In the genomic region with DNA sequence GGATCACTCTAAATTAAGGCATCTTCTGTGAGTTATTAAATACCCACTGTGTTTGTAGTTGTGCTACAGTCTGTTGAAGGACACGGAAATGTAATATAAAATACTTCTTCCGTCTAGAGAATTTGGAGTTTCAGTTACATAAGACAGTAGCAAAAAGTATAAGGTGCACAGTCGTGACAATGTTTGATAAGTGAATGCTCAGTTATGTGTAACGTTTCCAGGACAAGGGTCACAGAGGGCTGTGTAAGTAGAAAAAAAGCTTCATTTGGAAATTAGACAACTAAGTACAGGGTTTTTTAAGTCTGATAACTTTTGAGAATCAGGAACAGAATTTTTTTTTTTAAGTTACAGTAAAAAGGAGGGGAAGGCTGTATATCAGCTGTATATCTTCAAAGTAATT, we compare ENCODE assay signal across 29 cellular contexts. TPM values are rescaled to one million over a fixed set of nuclear protein-coding genes. Genes with fewer than 3 reads are reported as not detected.
DNase-seq lines count a peak whose midpoint lies in the region; ATAC-seq, FAIRE-seq and TF ChIP-seq lines count a peak whose summit lies in the region.
"Had no signal": no experiment of that assay in that cellular context is flagged by ENCODE, and none has a peak within 500 bp of the region (broad histone marks: within the 10 kb centered on the region; RNA-seq: fewer than 3 reads in every experiment).

No MANE protein-coding gene starts in this region.

- ATAC-seq in heart left ventricle, result no peak
- ATAC-seq in GM21529 (IDR thresholded peaks at IDR 0.05; ENCODE audit: unreplicated experiment), result no peak
- ATAC-seq: body of pancreas, foreskin keratinocyte, left ventricle myocardium superior, PC-3, sciatic nerve had no signal

- peaks cover 32% of the 10 kb centered on the region for H4K20me1 ChIP-seq in astrocyte (ENCODE audit: insufficient read depth, low read length)

- peaks cover 29% of the 10 kb centered on the region for H3K4me1 Mint-ChIP-seq in activated CD4-positive, alpha-beta memory T cell treated with anti-CD3 and anti-CD28 coated beads for 36 hours (ENCODE audit: low read depth)
- H3K4me1 Mint-ChIP-seq in astrocyte (ENCODE audit: low read depth, unreplicated experiment), result no peaks in the 10 kb centered on the region
- H3K4me1 Mint-ChIP-seq: H9 had no signal

- H3K4me3 ChIP-seq in cardiac muscle cell (no peak overlapping the region), heart left ventricle (no peak overlapping the region), astrocyte (ENCODE audit: insufficient read depth, low read depth, low read length) (no peak overlapping the region), subcutaneous abdominal adipose tissue (ENCODE audit: low read depth in 1 of 5, low read length in 5 of 5) (no peak overlapping the region)
- H3K4me3 ChIP-seq: adrenal gland, BLaER1, body of pancreas, esophagus squamous epithelium, SK-N-MC had no signal

- no peak overlapping the region for H3K4me3 Mint-ChIP-seq in activated CD4-positive, alpha-beta memory T cell treated with anti-CD3 and anti-CD28 coated beads for 36 hours
- H3K4me3 Mint-ChIP-seq in astrocyte (ENCODE audit: unreplicated experiment), result no peak overlapping the region
- H3K4me3 Mint-ChIP-seq: H9, type B pancreatic cell had no signal

- H3K4me1 ChIP-seq in cardiac muscle cell (ENCODE audit: low read depth) (peaks cover 5% of the 10 kb centered on the region), heart left ventricle (peaks cover 0 to 9% (median 0%) of the 10 kb centered on the region in 12 donors), astrocyte (ENCODE audit: insufficient read depth, low read length) (no peaks in the 10 kb centered on the region), subcutaneous abdominal adipose tissue (ENCODE audit: control insufficient read depth in 5 of 5, insufficient read depth in 5 of 5, low read length in 5 of 5) (peaks cover 0 to 19% (median 4%) of the 10 kb centered on the region in 5 donors)
- H3K4me1 ChIP-seq: BLaER1, body of pancreas, esophagus squamous epithelium, foreskin keratinocyte had no signal

- no peaks in the 10 kb centered on the region for H3K9me3 Mint-ChIP-seq in activated CD4-positive, alpha-beta memory T cell treated with anti-CD3 and anti-CD28 coated beads for 36 hours
- no peaks in the 10 kb centered on the region for H3K9me3 Mint-ChIP-seq in astrocyte (ENCODE audit: unreplicated experiment)
- H3K9me3 Mint-ChIP-seq: H9, type B pancreatic cell had no signal

- TF ChIP-seq POLR2A in heart left ventricle (IDR thresholded peaks at IDR 0.05), result no peak

- peak overlapping the region; percentile 79 for H3K27ac ChIP-seq in cardiac muscle cell
- peak overlapping the region in 1 of 12 donors; percentile 14 for H3K27ac ChIP-seq in heart left ventricle
- no peak overlapping the region for H3K27ac ChIP-seq in astrocyte (ENCODE audit: low read depth, low read length)
- peak overlapping the region; percentile 56 for H3K27ac ChIP-seq in subcutaneous abdominal adipose tissue (ENCODE audit: low read depth, low read length)
- H3K27ac ChIP-seq: adrenal gland, BLaER1, body of pancreas, esophagus squamous epithelium, foreskin keratinocyte, neutrophil had no signal

- WGBS in heart left ventricle, 4 donors, result 70 to 75% (median 73%) methylated on average over 4 of the region's 4 CpGs

- H3K27me3 ChIP-seq in cardiac muscle cell (no peaks in the 10 kb centered on the region), heart left ventricle (no peaks in the 10 kb centered on the region), astrocyte (ENCODE audit: insufficient read depth, low read length) (no peaks in the 10 kb centered on the region), subcutaneous abdominal adipose tissue (ENCODE audit: control insufficient read depth in 5 of 5, insufficient read depth in 4 of 5, low read length in 5 of 5) (no peaks in the 10 kb centered on the region)
- H3K27me3 ChIP-seq: adrenal gland, BLaER1, body of pancreas, esophagus squamous epithelium, foreskin keratinocyte, neutrophil had no signal

- H3K9ac ChIP-seq in astrocyte (ENCODE audit: low read length) (no peak overlapping the region), subcutaneous abdominal adipose tissue (ENCODE audit: low read length in 5 of 5) (peak overlapping the region in 1 of 5 donors; percentile 27)
- H3K9ac ChIP-seq: BLaER1 had no signal

- TF ChIP-seq CTCF in cardiac muscle cell (IDR thresholded peaks at IDR 0.05; ENCODE audit: low read depth, low read length) (no peak), heart left ventricle (IDR thresholded peaks at IDR 0.05) (no peak), astrocyte (IDR thresholded peaks at IDR 0.05; ENCODE audit: insufficient read depth, low read depth, low read length) (no peak)

- H3K9me3 ChIP-seq in cardiac muscle cell (ENCODE audit: low read depth), result no peaks in the 10 kb centered on the region
- H3K9me3 ChIP-seq in heart left ventricle, result no peaks in the 10 kb centered on the region
- H3K9me3 ChIP-seq in astrocyte (ENCODE audit: insufficient read depth, low read depth, low read length), result no peaks in the 10 kb centered on the region
- no peaks in the 10 kb centered on the region for H3K9me3 ChIP-seq in subcutaneous abdominal adipose tissue (ENCODE audit: control insufficient read depth in 5 of 5, low read length in 5 of 5)
- H3K9me3 ChIP-seq: adrenal gland, BLaER1, body of pancreas, esophagus squamous epithelium, neutrophil had no signal

- intact Hi-C loops in heart left ventricle (cut with DNase I), result no loop called here
- intact Hi-C loops in activated CD4-positive, alpha-beta memory T cell treated with anti-CD3 and anti-CD28 coated beads for 36 hours (cut with micrococcal nuclease), result loop anchor here (5.0 kb wide), 1 partner anchor 264 kb away; no protein-coding TSS in a partner anchor

- CTCF ChIA-PET in activated CD4-positive, alpha-beta memory T cell treated with anti-CD3 and anti-CD28 coated beads for 36 hours (lab: Charles Lee), result interaction anchor here (0.6 kb wide), 1 partner anchor 9 kb away, joined by 4 read pairs; no protein-coding TSS in a partner anchor

- H3K36me3 ChIP-seq in cardiac muscle cell (peaks cover 93% of the 10 kb centered on the region), heart left ventricle (peaks cover 0 to 100% (median 97%) of the 10 kb centered on the region in 9 donors), astrocyte (ENCODE audit: insufficient read depth, low read length) (peaks cover 75% of the 10 kb centered on the region), subcutaneous abdominal adipose tissue (ENCODE audit: control insufficient read depth in 5 of 5, insufficient read depth in 5 of 5, low read length in 5 of 5) (peaks cover 74 to 91% (median 82%) of the 10 kb centered on the region in 5 donors)

- peak overlapping the region; percentile 70 for H3K27ac Mint-ChIP-seq in activated CD4-positive, alpha-beta memory T cell treated with anti-CD3 and anti-CD28 coated beads for 36 hours
- peak overlapping the region; percentile 31 for H3K27ac Mint-ChIP-seq in astrocyte (ENCODE audit: unreplicated experiment)
- H3K27ac Mint-ChIP-seq: H9, type B pancreatic cell had no signal

- FAIRE-seq in astrocyte (lab: Jason Lieb, UNC), result no peak
- FAIRE-seq: GM12891 had no signal

- H3K27me3 Mint-ChIP-seq in activated CD4-positive, alpha-beta memory T cell treated with anti-CD3 and anti-CD28 coated beads for 36 hours, result no peaks in the 10 kb centered on the region
- no peaks in the 10 kb centered on the region for H3K27me3 Mint-ChIP-seq in astrocyte (ENCODE audit: low read depth, unreplicated experiment)
- H3K27me3 Mint-ChIP-seq: progenitor cell of endocrine pancreas, type B pancreatic cell had no signal

- no peak overlapping the region for H3K4me2 ChIP-seq in astrocyte (ENCODE audit: low read length)
- H3K4me2 ChIP-seq: BLaER1 had no signal

- H2AFZ ChIP-seq in astrocyte (ENCODE audit: low read depth, low read length), result no peak overlapping the region

- POLR2A ChIA-PET in activated CD4-positive, alpha-beta memory T cell treated with anti-CD3 and anti-CD28 coated beads for 36 hours (lab: Charles Lee), result no interaction called here

- DNase-seq in cardiac muscle cell (ENCODE audit: low read depth in 1 of 2, low spot score in 1 of 2), result no peak
- no peak for DNase-seq in heart left ventricle
- no peak for DNase-seq in activated CD4-positive, alpha-beta memory T cell treated with anti-CD3 and anti-CD28 coated beads for 36 hours
- DNase-seq in astrocyte (ENCODE audit: low read depth), result no peak
- no peak for DNase-seq in activated effector memory CD4-positive, alpha-beta T cell treated with Interleukin-2 at 50 U/mL for 16 hours
- DNase-seq: adrenal gland; body of pancreas; COR-L47; DMS53; esophagus squamous epithelium; foreskin keratinocyte; H9; head of caudate nucleus; islet precursor cell; left ventricle myocardium superior; NCI-H1417; NCI-H2029 treated with DMSO at 0.1 percent for 48 hours; NCI-H526 treated with DMSO at 0.1 percent for 48 hours; PC-3; stimulated activated CD8-positive, alpha-beta memory T cell treated with anti-CD3 and anti-CD28 coated beads, Interleukin-4, amount 100 ng/mL, for 48 hours had no signal

- H3K79me2 ChIP-seq in astrocyte (ENCODE audit: insufficient read depth, low read length), result peaks cover 5% of the 10 kb centered on the region

- peaks cover 55% of the 10 kb centered on the region for H3K36me3 Mint-ChIP-seq in activated CD4-positive, alpha-beta memory T cell treated with anti-CD3 and anti-CD28 coated beads for 36 hours
- peaks cover 11% of the 10 kb centered on the region for H3K36me3 Mint-ChIP-seq in astrocyte (ENCODE audit: low read depth, unreplicated experiment)

RNA-seq across cellular contexts. Expression of gene SRSF11, which starts 27.5 kb away (rescaled TPM):
- 81.8 and 143 TPM in 2 replicates for total RNA-seq in cardiac muscle cell
- polyA plus RNA-seq in cardiac muscle cell, result 228 and 269 TPM in 2 replicates
- total RNA-seq in heart left ventricle, result 10 to 100 TPM; 27.9 to 73.2 (median 53.6) TPM
- 10 to 100 TPM; 46.3 to 57.0 TPM for polyA plus RNA-seq in heart left ventricle
- total RNA-seq in activated CD4-positive, alpha-beta memory T cell treated with anti-CD3 and anti-CD28 coated beads for 36 hours, result 100 to 1,000 TPM; 156 to 164 TPM
- total RNA-seq in astrocyte, result 175 and 185 TPM in 2 replicates

RNA-seq across cellular contexts. Expression of gene LRRC40, which starts 43.4 kb away (rescaled TPM):
- total RNA-seq in cardiac muscle cell (15.0 and 19.4 TPM in 2 replicates), heart left ventricle (10 to 100 TPM in 7 of 9 donors, 1 to 10 TPM in 2; 8.4 to 13.0 (median 11.2) TPM), astrocyte (18.3 and 20.2 TPM in 2 replicates)
- polyA plus RNA-seq in cardiac muscle cell (21.0 and 25.0 TPM in 2 replicates), heart left ventricle (10 to 100 TPM in 1 of 2 donors, 1 to 10 TPM in 1; 6.7 to 10.6 TPM)
- total RNA-seq in activated CD4-positive, alpha-beta memory T cell treated with anti-CD3 and anti-CD28 coated beads for 36 hours, result 10 to 100 TPM; 22.1 to 24.7 TPM
